In genomic region chr1:66925558-66925910, GRCh38 we compare ENCODE assay signal across 1 cellular context.
A peak's percentile ranks its signal among the peaks of the same experiment; 100 is the strongest.
TF ChIP-seq lines count a peak whose summit lies in the region.

No MANE protein-coding gene starts in this region.

TF ChIP-seq in HEK293, 187 proteins besides CTCF, POLR2A, EP300 and RAD21 (continued from another document):
- TF ChIP-seq PRDM10 (tag by site-specific recombination; IDR thresholded peaks at IDR 0.05) (no peak), ZBTB48 (tag by site-specific recombination; IDR thresholded peaks at IDR 0.05) (peak; percentile 97), PBX3 (CRISPR knock-in tag; IDR thresholded peaks at IDR 0.05) (no peak), ZFP69B (tag by site-specific recombination; IDR thresholded peaks at IDR 0.05) (no peak), WT1 (tag by site-specific recombination; IDR thresholded peaks at IDR 0.05) (peak; percentile 63), ZNF629 (tag by site-specific recombination; IDR thresholded peaks at IDR 0.05) (no peak), ZEB2 (tag by site-specific recombination; IDR thresholded peaks at IDR 0.05) (no peak; the same call in none of the 2 replicates), RBAK (tag by site-specific recombination; IDR thresholded peaks at IDR 0.05) (no peak), KLF10 (tag by site-specific recombination; IDR thresholded peaks at IDR 0.05) (no peak), ZNF843 (tag by site-specific recombination; IDR thresholded peaks at IDR 0.05) (no peak), ZNF24 (tag by site-specific recombination; IDR thresholded peaks at IDR 0.05) (no peak), ZNF544 (tag by site-specific recombination; IDR thresholded peaks at IDR 0.05) (no peak), IKZF3 (tag by site-specific recombination; IDR thresholded peaks at IDR 0.05) (peak; percentile 45; the same call in 1 of the 2 replicates), ZNF26 (tag by site-specific recombination; IDR thresholded peaks at IDR 0.05) (no peak), ZNF664 (tag by site-specific recombination; IDR thresholded peaks at IDR 0.05) (peak; percentile 12; the same call in 1 of the 2 replicates), ZNF514 (tag by site-specific recombination; IDR thresholded peaks at IDR 0.05) (no peak), FEZF1 (tag by site-specific recombination; IDR thresholded peaks at IDR 0.05) (peak; percentile 57; the same call in 1 of the 2 replicates), ZBTB8A (tag by site-specific recombination; IDR thresholded peaks at IDR 0.05) (no peak; the same call in 1 of the 2 replicates), ZBTB17 (tag by site-specific recombination; IDR thresholded peaks at IDR 0.05) (0 out of 2 replicates have a peak, but pooled peaks have one; percentile 39), ZNF221 (tag by site-specific recombination; IDR thresholded peaks at IDR 0.05; ENCODE audit: borderline replicate concordance) (no peak), ZNF16 (tag by site-specific recombination; IDR thresholded peaks at IDR 0.05; ENCODE audit: low read depth) (no peak)
- TF ChIP-seq, protein P1, sequence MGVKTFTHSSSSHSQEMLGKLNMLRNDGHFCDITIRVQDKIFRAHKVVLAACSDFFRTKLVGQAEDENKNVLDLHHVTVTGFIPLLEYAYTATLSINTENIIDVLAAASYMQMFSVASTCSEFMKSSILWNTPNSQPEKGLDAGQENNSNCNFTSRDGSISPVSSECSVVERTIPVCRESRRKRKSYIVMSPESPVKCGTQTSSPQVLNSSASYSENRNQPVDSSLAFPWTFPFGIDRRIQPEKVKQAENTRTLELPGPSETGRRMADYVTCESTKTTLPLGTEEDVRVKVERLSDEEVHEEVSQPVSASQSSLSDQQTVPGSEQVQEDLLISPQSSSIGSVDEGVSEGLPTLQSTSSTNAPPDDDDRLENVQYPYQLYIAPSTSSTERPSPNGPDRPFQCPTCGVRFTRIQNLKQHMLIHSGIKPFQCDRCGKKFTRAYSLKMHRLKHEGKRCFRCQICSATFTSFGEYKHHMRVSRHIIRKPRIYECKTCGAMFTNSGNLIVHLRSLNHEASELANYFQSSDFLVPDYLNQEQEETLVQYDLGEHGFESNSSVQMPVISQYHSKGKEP (tag by site-specific recombination; IDR thresholded peaks at IDR 0.05): no peak; the same call in 1 of the 2 replicates
- TF ChIP-seq, protein P2, sequence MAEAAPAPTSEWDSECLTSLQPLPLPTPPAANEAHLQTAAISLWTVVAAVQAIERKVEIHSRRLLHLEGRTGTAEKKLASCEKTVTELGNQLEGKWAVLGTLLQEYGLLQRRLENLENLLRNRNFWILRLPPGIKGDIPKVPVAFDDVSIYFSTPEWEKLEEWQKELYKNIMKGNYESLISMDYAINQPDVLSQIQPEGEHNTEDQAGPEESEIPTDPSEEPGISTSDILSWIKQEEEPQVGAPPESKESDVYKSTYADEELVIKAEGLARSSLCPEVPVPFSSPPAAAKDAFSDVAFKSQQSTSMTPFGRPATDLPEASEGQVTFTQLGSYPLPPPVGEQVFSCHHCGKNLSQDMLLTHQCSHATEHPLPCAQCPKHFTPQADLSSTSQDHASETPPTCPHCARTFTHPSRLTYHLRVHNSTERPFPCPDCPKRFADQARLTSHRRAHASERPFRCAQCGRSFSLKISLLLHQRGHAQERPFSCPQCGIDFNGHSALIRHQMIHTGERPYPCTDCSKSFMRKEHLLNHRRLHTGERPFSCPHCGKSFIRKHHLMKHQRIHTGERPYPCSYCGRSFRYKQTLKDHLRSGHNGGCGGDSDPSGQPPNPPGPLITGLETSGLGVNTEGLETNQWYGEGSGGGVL (tag by site-specific recombination; IDR thresholded peaks at IDR 0.05): peak; percentile 48; the same call in 1 of the 2 replicates
- TF ChIP-seq, protein P3, sequence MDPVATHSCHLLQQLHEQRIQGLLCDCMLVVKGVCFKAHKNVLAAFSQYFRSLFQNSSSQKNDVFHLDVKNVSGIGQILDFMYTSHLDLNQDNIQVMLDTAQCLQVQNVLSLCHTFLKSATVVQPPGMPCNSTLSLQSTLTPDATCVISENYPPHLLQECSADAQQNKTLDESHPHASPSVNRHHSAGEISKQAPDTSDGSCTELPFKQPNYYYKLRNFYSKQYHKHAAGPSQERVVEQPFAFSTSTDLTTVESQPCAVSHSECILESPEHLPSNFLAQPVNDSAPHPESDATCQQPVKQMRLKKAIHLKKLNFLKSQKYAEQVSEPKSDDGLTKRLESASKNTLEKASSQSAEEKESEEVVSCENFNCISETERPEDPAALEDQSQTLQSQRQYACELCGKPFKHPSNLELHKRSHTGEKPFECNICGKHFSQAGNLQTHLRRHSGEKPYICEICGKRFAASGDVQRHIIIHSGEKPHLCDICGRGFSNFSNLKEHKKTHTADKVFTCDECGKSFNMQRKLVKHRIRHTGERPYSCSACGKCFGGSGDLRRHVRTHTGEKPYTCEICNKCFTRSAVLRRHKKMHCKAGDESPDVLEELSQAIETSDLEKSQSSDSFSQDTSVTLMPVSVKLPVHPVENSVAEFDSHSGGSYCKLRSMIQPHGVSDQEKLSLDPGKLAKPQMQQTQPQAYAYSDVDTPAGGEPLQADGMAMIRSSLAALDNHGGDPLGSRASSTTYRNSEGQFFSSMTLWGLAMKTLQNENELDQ (tag by site-specific recombination; IDR thresholded peaks at IDR 0.05; ENCODE audit: low read depth): no peak
